Comparison of ENCODE assay signal across 2 cellular contexts in genomic region chr20:19758888-19759331, GRCh38.
TF ChIP-seq lines count a peak whose summit lies in the region.

No MANE protein-coding gene starts in this region.

TF ChIP-seq in IMR-90, 13 proteins besides CTCF, POLR2A, EP300 and RAD21:
- no peak for TF ChIP-seq RFX5 (IDR thresholded peaks at IDR 0.05; ENCODE audit: low read depth, low read length)
- TF ChIP-seq MAFK (IDR thresholded peaks at IDR 0.05; ENCODE audit: low read depth, low read length), result no peak
- no peak for TF ChIP-seq ELK1 (IDR thresholded peaks at IDR 0.05; ENCODE audit: borderline replicate concordance, low read depth, low read length)
- no peak for TF ChIP-seq CEBPB (IDR thresholded peaks at IDR 0.05; ENCODE audit: low read depth, low read length)
- TF ChIP-seq NFE2L2 (IDR thresholded peaks at IDR 0.05; ENCODE audit: low read depth, low read length), result no peak
- TF ChIP-seq MAZ (IDR thresholded peaks at IDR 0.05; ENCODE audit: borderline replicate concordance, low read depth, low read length), result no peak
- TF ChIP-seq BHLHE40 (IDR thresholded peaks at IDR 0.05; ENCODE audit: low read depth, low read length), result no peak
- no peak for TF ChIP-seq CHD1 (IDR thresholded peaks at IDR 0.05; ENCODE audit: low read depth, low read length)
- TF ChIP-seq SMC3 (IDR thresholded peaks at IDR 0.05; ENCODE audit: low read depth, low read length), result no peak
- TF ChIP-seq MXI1 (IDR thresholded peaks at IDR 0.05; ENCODE audit: borderline replicate concordance, low read depth, low read length), result no peak
- no peak for TF ChIP-seq FOS (IDR thresholded peaks at IDR 0.05; ENCODE audit: low read depth, low read length)
- TF ChIP-seq USF2 (IDR thresholded peaks at IDR 0.05; ENCODE audit: low read depth, low read length), result no peak
- no peak for TF ChIP-seq RCOR1 (IDR thresholded peaks at IDR 0.05; ENCODE audit: insufficient replicate concordance, low read length)

TF ChIP-seq in GM12878, 131 proteins besides CTCF, POLR2A, EP300 and RAD21:
- peak; percentile 59 for TF ChIP-seq MEF2B (IDR thresholded peaks at IDR 0.05; ENCODE audit: partially characterized antibody, poor library complexity, severe bottlenecking)
- TF ChIP-seq HCFC1 (IDR thresholded peaks at IDR 0.05; ENCODE audit: low read length), result no peak
- TF ChIP-seq IKZF1 (conservative IDR thresholded peaks at IDR 0.05), result 0 out of 2 replicates have a peak, but pooled peaks have one; percentile 15
